In genomic region chr11:67507242-67507890, GRCh38 we compare ENCODE assay signal across 8 cellular contexts. TPM values are rescaled to one million over a fixed set of nuclear protein-coding genes. Genes with fewer than 3 reads are reported as not detected.
DNase-seq lines count a peak whose midpoint lies in the region; ATAC-seq and TF ChIP-seq lines count a peak whose summit lies in the region.

No MANE protein-coding gene starts in this region.

- H3K9me3 ChIP-seq in ascending aorta = no peaks in the 10 kb centered on the region

- peaks cover 0 to 6% of the 10 kb centered on the region in 2 donors for H3K36me3 ChIP-seq in ascending aorta

- peak overlapping the region; percentile 95 to 96 for H3K27ac ChIP-seq in ascending aorta

- DNase-seq in NB4 (ENCODE audit: low read depth) = no peak
- DNase-seq in ascending aorta (ENCODE audit: low spot score in 2 of 2) = no peak
- peak; percentile 73 for DNase-seq in iPS DF 19.7 (ENCODE audit: low read depth, low spot score)
- peak; percentile 83 for DNase-seq in sciatic nerve (ENCODE audit: low spot score)
- no peak for DNase-seq in activated gamma-delta T cell treated with Interleukin-2 at 50 U/mL for 16 hours
- DNase-seq in D341Med (ENCODE audit: low spot score) = no peak

- peaks cover 16 to 27% of the 10 kb centered on the region in 2 donors for H3K4me1 ChIP-seq in ascending aorta

- no peak for TF ChIP-seq CTCF in NB4 (IDR thresholded peaks at IDR 0.05; ENCODE audit: low read depth, low read length)
- peak in 1 of 3 experiments; percentile 8 for TF ChIP-seq CTCF in ascending aorta (IDR thresholded peaks at IDR 0.05)

- H3K27me3 ChIP-seq in ascending aorta = no peaks in the 10 kb centered on the region

- intact Hi-C loops in ascending aorta (cut with DNase I) = loop anchor here (2.0 to 10.0 kb wide), 4 partner anchors 79 to 393 kb away; partner anchors contain the start of genes GRK2, KDM2A and RPS6KB2
- intact Hi-C loops in sciatic nerve (cut with DNase I) = no loop called here

- H3K4me3 ChIP-seq in GM08714 (ENCODE audit: low read length) = peak overlapping the region; percentile 67
- peak overlapping the region; percentile 60 for H3K4me3 ChIP-seq in NB4 (ENCODE audit: low read depth, low read length)
- peak overlapping the region; percentile 65 to 71 for H3K4me3 ChIP-seq in ascending aorta

- ATAC-seq in sciatic nerve (peak; percentile 2), HG02588 (IDR thresholded peaks at IDR 0.05; ENCODE audit: unreplicated experiment) (no peak)

- no peak for TF ChIP-seq POLR2A in NB4 (IDR thresholded peaks at IDR 0.05; ENCODE audit: extremely low read depth, insufficient read length)

RNA-seq across cellular contexts. Expression of gene CDK2AP2, which starts 0.6 kb away (rescaled TPM):
- total RNA-seq in ascending aorta = 159 TPM
- total RNA-seq in sciatic nerve = 73.6 TPM

RNA-seq across cellular contexts. Expression of gene PITPNM1, which starts 2.2 kb away (rescaled TPM):
- 31.8 TPM for total RNA-seq in ascending aorta
- 80.0 TPM for total RNA-seq in sciatic nerve

RNA-seq across cellular contexts. Expression of gene CABP2, which starts 15.9 kb away (rescaled TPM):
- total RNA-seq in ascending aorta (not detected), sciatic nerve (not detected)

RNA-seq across cellular contexts. Expression of gene AIP, which starts 24.5 kb away (rescaled TPM):
- 116 TPM for total RNA-seq in ascending aorta
- 72.0 TPM for total RNA-seq in sciatic nerve

RNA-seq across cellular contexts. Expression of gene TMEM134, which starts 38.3 kb away (rescaled TPM):
- total RNA-seq in ascending aorta (189 TPM), sciatic nerve (49.9 TPM)

Comparison
In these comparisons a context has a peak if more than half of its experiments do, and no peak if none do; other contexts are left out.
1. DNase-seq: peak in iPS DF 19.7 (single experiment) and sciatic nerve (single experiment); none in NB4 (single experiment), ascending aorta (0 of 2), activated gamma-delta T cell treated with Interleukin-2 at 50 U/mL for 16 hours (single experiment) and D341Med (single experiment).
2. Peak in every context shown above with its lines, with median percentiles within 50 percentile points of each other: H3K4me3 ChIP-seq.